Comparison of ENCODE assay signal across 15 cellular contexts in the genomic region with DNA sequence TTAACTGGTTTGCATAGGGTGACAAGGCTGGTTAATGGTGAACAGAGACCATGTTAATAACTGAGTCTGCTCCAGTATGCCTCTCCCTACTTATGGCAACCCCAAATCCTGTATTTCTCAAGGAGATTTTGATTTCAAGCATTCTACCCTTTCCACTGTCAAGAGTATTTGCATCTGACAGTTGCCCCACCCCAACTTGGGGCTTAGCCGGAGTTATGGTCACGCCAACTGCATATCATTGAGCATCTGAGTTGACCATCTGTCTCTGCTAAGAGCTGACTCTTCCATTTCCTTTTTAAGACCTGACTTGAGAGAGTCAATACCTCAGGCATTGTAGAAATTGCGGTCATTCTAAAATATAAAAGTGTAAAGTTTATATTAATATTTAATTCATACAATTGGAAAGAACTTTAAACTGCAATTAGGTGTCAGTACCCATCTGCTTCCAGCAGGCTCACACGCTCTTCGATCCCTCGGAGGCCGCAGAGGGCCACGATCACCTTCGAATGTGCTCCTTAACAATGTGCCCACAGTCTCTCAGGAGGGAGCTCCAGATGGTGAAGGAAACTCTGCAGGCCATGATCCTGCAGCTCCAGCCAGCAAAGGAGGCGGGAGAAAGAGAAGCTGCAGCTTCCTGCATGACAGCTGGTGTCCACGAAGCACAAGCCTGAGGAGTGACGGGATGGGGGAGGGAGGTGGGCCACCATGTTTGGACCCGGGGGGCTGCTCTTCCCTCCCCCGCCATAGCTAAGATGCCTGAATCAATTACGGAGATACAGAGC.
"Had no signal": no experiment of that assay in that cellular context is flagged by ENCODE, and none has a peak within 500 bp of the region (broad histone marks: within the 10 kb centered on the region; RNA-seq: fewer than 3 reads in every experiment).

No MANE protein-coding gene starts in this region.

- H3K4me1 Mint-ChIP-seq: activated T-helper 17 cell treated with anti-CD3 and anti-CD28 coated beads, Interleukin-2, amount 50 U/mL, for 72 hours had no signal

- H3K27ac ChIP-seq: prostate gland, right lobe of liver, suprapubic skin had no signal

- H3K4me1 ChIP-seq: prostate gland, right lobe of liver, suprapubic skin had no signal

- H3K27ac Mint-ChIP-seq: activated naive CD4-positive, alpha-beta T cell treated with anti-CD3 and anti-CD28 coated beads for 36 hours; activated T-helper 17 cell treated with anti-CD3 and anti-CD28 coated beads, Interleukin-2, amount 50 U/mL, for 72 hours; T-helper 2 cell treated with Interferon-gamma antibody and Interleukin-4, amounts not matched to agents 5 μg/mL and 100 μg/mL, for 36 hours had no signal

- H3K27me3 Mint-ChIP-seq: activated T-helper 17 cell treated with anti-CD3 and anti-CD28 coated beads, Interleukin-2, amount 50 U/mL, for 72 hours had no signal

- H3K36me3 ChIP-seq: prostate gland, right lobe of liver had no signal

- H3K4me3 ChIP-seq: prostate gland, right lobe of liver, suprapubic skin had no signal

- ATAC-seq: activated T-helper 17 cell treated with anti-CD3 and anti-CD28 coated beads, Interleukin-2, amount 50 U/mL, for 72 hours; right lobe of liver; stimulated activated naive CD8-positive, alpha-beta T cell treated with anti-CD3 and anti-CD28 coated beads, Interleukin-15, Interleukin-2, amounts not matched to agents 100 U/mL and 50 U/mL, for 24 hours had no signal

- H3K9me3 ChIP-seq: prostate gland, right lobe of liver, suprapubic skin had no signal

- FAIRE-seq: astrocyte, colon, endometrium had no signal

- H3K9me3 Mint-ChIP-seq: activated naive CD4-positive, alpha-beta T cell treated with anti-CD3 and anti-CD28 coated beads for 36 hours; activated T-helper 17 cell treated with anti-CD3 and anti-CD28 coated beads, Interleukin-2, amount 50 U/mL, for 72 hours; nephron; T-helper 2 cell treated with Interferon-gamma antibody and Interleukin-4, amounts not matched to agents 5 μg/mL and 100 μg/mL, for 36 hours had no signal

- DNase-seq: activated CD4-positive, CD25-positive, alpha-beta regulatory T cell treated with anti-CD3 and anti-CD28 coated beads, Interleukin-2, amount 50 U/mL, for 72 hours; activated naive CD4-positive, alpha-beta T cell treated with anti-CD3 and anti-CD28 coated beads for 36 hours; hippocampal formation; kidney glomerular epithelial cell; right lobe of liver; stimulated activated naive CD8-positive, alpha-beta T cell treated with anti-CD3 and anti-CD28 coated beads, Interleukin-15, Interleukin-2, amounts not matched to agents 100 U/mL and 50 U/mL, for 24 hours; trophoblast cell had no signal

- H3K27me3 ChIP-seq: right lobe of liver, suprapubic skin had no signal

- H3K4me3 Mint-ChIP-seq: activated naive CD4-positive, alpha-beta T cell treated with anti-CD3 and anti-CD28 coated beads for 36 hours; activated T-helper 17 cell treated with anti-CD3 and anti-CD28 coated beads, Interleukin-2, amount 50 U/mL, for 72 hours; nephron; T-helper 2 cell treated with Interferon-gamma antibody and Interleukin-4, amounts not matched to agents 5 μg/mL and 100 μg/mL, for 36 hours had no signal
